ENCODE assay signal across 1 cellular context in genomic region chr4:53987761-53988171, GRCh38.
TF ChIP-seq lines count a peak whose summit lies in the region.

No MANE protein-coding gene starts in this region.

TF ChIP-seq in K562, 482 proteins besides CTCF, POLR2A, EP300 and RAD21 (continued from another document):
- TF ChIP-seq THRB (CRISPR knock-in tag; conservative IDR thresholded peaks at IDR 0.05) (0 out of 2 replicates have a peak, but pooled peaks have one; percentile 33), HNRNPUL1 (IDR thresholded peaks at IDR 0.05; ENCODE audit: low read length) (no peak)
